8 cellular contexts compared by ENCODE assay signal in genomic region chr19:17125052-17125727, GRCh38. TPM values are rescaled to one million over a fixed set of nuclear protein-coding genes. Genes with fewer than 3 reads are reported as not detected.
DNase-seq lines count a peak whose midpoint lies in the region; ATAC-seq and TF ChIP-seq lines count a peak whose summit lies in the region.

No MANE protein-coding gene starts in this region.

- ATAC-seq in HG03045 (IDR thresholded peaks at IDR 0.05; ENCODE audit: unreplicated experiment) (peak; percentile 54), T-helper 17 cell (peak; percentile 77), left lobe of liver (no peak)

- TF ChIP-seq POLR2A in esophagus squamous epithelium (IDR thresholded peaks at IDR 0.05) = no peak

- peaks cover 24% of the 10 kb centered on the region for H3K4me1 Mint-ChIP-seq in T-helper 17 cell

- no peaks in the 10 kb centered on the region for H3F3A ChIP-seq in smooth muscle cell (ENCODE audit: low read depth)

- WGBS in esophagus squamous epithelium, 2 donors = 54 to 67% methylated on average over 5 to 10 of the region's 10 CpGs
- WGBS in smooth muscle cell (ENCODE audit: low lambda C conversion rate) = 66% methylated on average over 10 of the region's 10 CpGs

- H3K36me3 ChIP-seq in esophagus squamous epithelium (peaks cover 0 to 38% (median 0%) of the 10 kb centered on the region in 3 donors), smooth muscle cell (ENCODE audit: low read depth) (no peaks in the 10 kb centered on the region)

- H3K9ac ChIP-seq in smooth muscle cell (ENCODE audit: low read depth) = no peak overlapping the region

- peak overlapping the region; percentile 98 for H3K27ac Mint-ChIP-seq in T-helper 17 cell

- no peak overlapping the region for H2AFZ ChIP-seq in smooth muscle cell (ENCODE audit: low read depth)

- peak overlapping the region; percentile 91 for H3K4me3 Mint-ChIP-seq in T-helper 17 cell

- intact Hi-C loops in esophagus squamous epithelium (cut with DNase I) = no loop called here

- peak overlapping the region in 1 of 4 donors; percentile 41 for H3K4me3 ChIP-seq in esophagus squamous epithelium
- no peak overlapping the region for H3K4me3 ChIP-seq in smooth muscle cell

- H3K27me3 ChIP-seq in esophagus squamous epithelium (no peaks in the 10 kb centered on the region), smooth muscle cell (ENCODE audit: low read depth) (no peaks in the 10 kb centered on the region)

- H3K4me1 ChIP-seq in esophagus squamous epithelium (peaks cover 0 to 33% (median 0%) of the 10 kb centered on the region in 3 donors), smooth muscle cell (ENCODE audit: low read depth) (no peaks in the 10 kb centered on the region)

- H3K36me3 Mint-ChIP-seq in T-helper 17 cell (ENCODE audit: low read depth) = peaks cover 2% of the 10 kb centered on the region

- no peaks in the 10 kb centered on the region for H3K27me3 Mint-ChIP-seq in T-helper 17 cell

- TF ChIP-seq CTCF in esophagus squamous epithelium (IDR thresholded peaks at IDR 0.05) = no peak
- TF ChIP-seq CTCF in smooth muscle cell (IDR thresholded peaks at IDR 0.05; ENCODE audit: borderline replicate concordance, insufficient read depth, poor library complexity, severe bottlenecking) = no peak

- H3K79me2 ChIP-seq in smooth muscle cell (ENCODE audit: low read depth) = peaks cover 57% of the 10 kb centered on the region

- peaks cover 34% of the 10 kb centered on the region for H4K20me1 ChIP-seq in smooth muscle cell (ENCODE audit: low read depth)

- peak overlapping the region; percentile 25 for H3K4me2 ChIP-seq in smooth muscle cell

- H3K27ac ChIP-seq in esophagus squamous epithelium (peak overlapping the region; percentile 69 to 87 (median 78)), smooth muscle cell (ENCODE audit: low read depth) (peak overlapping the region; percentile 59)

- peak in 5 of 6 experiments; percentile 24 to 94 (median 83) for DNase-seq in stimulated activated naive CD4-positive, alpha-beta T cell (lab: John Stamatoyannopoulos, UW)
- DNase-seq in stimulated activated naive CD4-positive, alpha-beta T cell treated with Interleukin-2 at 50 U/mL for 16 hours (lab: John Stamatoyannopoulos, UW) = no peak
- DNase-seq in T-helper 17 cell (no peak), esophagus squamous epithelium (lab: John Stamatoyannopoulos, UW) (no peak), smooth muscle cell (lab: John Stamatoyannopoulos, UW; ENCODE audit: unreplicated experiment) (no peak), germinal center (ENCODE audit: low spot score) (no peak), left lobe of liver (ENCODE audit: low spot score) (no peak)

- no peaks in the 10 kb centered on the region for H3K9me3 ChIP-seq in T-helper 17 cell (ENCODE audit: control insufficient read depth, low read length, poor library complexity, severe bottlenecking)
- H3K9me3 ChIP-seq in esophagus squamous epithelium = no peaks in the 10 kb centered on the region
- no peaks in the 10 kb centered on the region for H3K9me3 ChIP-seq in smooth muscle cell (replicated peaks; ENCODE audit: low read depth)

RNA-seq across cellular contexts. Expression of gene MYO9B, which starts 49.6 kb away (rescaled TPM):
- total RNA-seq in T-helper 17 cell = 100 to 1,000 TPM; 202 to 220 TPM
- 10 to 100 TPM; 25.5 to 60.5 (median 39.5) TPM for total RNA-seq in esophagus squamous epithelium
- total RNA-seq in smooth muscle cell = 44.6 and 48.7 TPM in 2 replicates
- polyA plus RNA-seq in smooth muscle cell = 46.6 and 49.4 TPM in 2 replicates
- total RNA-seq in left lobe of liver = 28.9 TPM

RNA-seq across cellular contexts. Expression of gene HAUS8, which starts 49.9 kb away (rescaled TPM):
- total RNA-seq in T-helper 17 cell (10 to 100 TPM; 18.4 to 26.2 TPM), esophagus squamous epithelium (1 to 10 TPM; 3.0 to 5.8 (median 3.2) TPM), smooth muscle cell (3.3 and 7.4 TPM in 2 replicates), left lobe of liver (5.1 TPM)
- 6.3 and 8.5 TPM in 2 replicates for polyA plus RNA-seq in smooth muscle cell

Comparison
In these comparisons a context has a peak if more than half of its experiments do, and no peak if none do; other contexts are left out.
1. DNase-seq: peak in stimulated activated naive CD4-positive, alpha-beta T cell (5 of 6); none in stimulated activated naive CD4-positive, alpha-beta T cell treated with Interleukin-2 at 50 U/mL for 16 hours (single experiment), T-helper 17 cell (0 of 3), esophagus squamous epithelium (single experiment), smooth muscle cell (single experiment), germinal center (single experiment) and left lobe of liver (single experiment).